In genomic region chr5:123095694-123096120, GRCh38 we compare ENCODE assay signal across 20 cellular contexts. TPM values are rescaled to one million over a fixed set of nuclear protein-coding genes. Genes with fewer than 3 reads are reported as not detected.
A peak's percentile ranks its signal among the peaks of the same experiment; 100 is the strongest.
DNase-seq lines count a peak whose midpoint lies in the region; ATAC-seq and TF ChIP-seq lines count a peak whose summit lies in the region.
"Had no signal": no experiment of that assay in that cellular context is flagged by ENCODE, and none has a peak within 500 bp of the region (broad histone marks: within the 10 kb centered on the region; RNA-seq: fewer than 3 reads in every experiment).

No MANE protein-coding gene starts in this region.

- H3K9me3 ChIP-seq in ES-I3 (ENCODE audit: control insufficient read depth, insufficient read depth, low read length) (no peaks in the 10 kb centered on the region), iPS-18c (ENCODE audit: control insufficient read depth, insufficient read depth, low read length) (peaks cover 2% of the 10 kb centered on the region), osteoblast (ENCODE audit: low read depth, low read length) (no peaks in the 10 kb centered on the region), OCI-LY7 (ENCODE audit: low read length) (no peaks in the 10 kb centered on the region)
- H3K9me3 ChIP-seq: HAP-1, prostate gland had no signal

- CTCF ChIA-PET in OCI-LY7 (lab: Charles Lee; ENCODE audit: unreplicated experiment), result no interaction called here
- CTCF ChIA-PET in GM10248 (lab: Yijun Ruan, JAX), result no interaction called here

- H3K4me3 ChIP-seq in iPS-18c (ENCODE audit: insufficient read depth, low read depth, low read length), result peak overlapping the region; percentile 47; the same call in 1 of the 2 replicates
- no peak overlapping the region for H3K4me3 ChIP-seq in osteoblast (ENCODE audit: insufficient read depth, low read length)
- no peak overlapping the region for H3K4me3 ChIP-seq in OCI-LY7 (ENCODE audit: low read depth, low read length, poor library complexity, severe bottlenecking)
- H3K4me3 ChIP-seq: HAP-1, prostate gland had no signal

- no peaks in the 10 kb centered on the region for H3K36me3 Mint-ChIP-seq in brain

- H3K4me2 ChIP-seq in osteoblast (ENCODE audit: insufficient read depth, low read length) (no peak overlapping the region), OCI-LY7 (ENCODE audit: low read length) (no peak overlapping the region)

- H4K20me1 ChIP-seq in osteoblast (ENCODE audit: insufficient read depth, low read length) (no peaks in the 10 kb centered on the region), OCI-LY7 (ENCODE audit: insufficient read depth, low read length) (no peaks in the 10 kb centered on the region)

- intact Hi-C loops in OCI-LY7 (cut with micrococcal nuclease; ENCODE audit: unreplicated experiment), result no loop called here

- H3K4me1 Mint-ChIP-seq in brain, result peaks cover 34% of the 10 kb centered on the region

- H3K27ac Mint-ChIP-seq in brain, result no peak overlapping the region
- H3K27ac Mint-ChIP-seq: activated CD4-positive, alpha-beta T cell treated with anti-CD3 and anti-CD28 coated beads for 36 hours; activated naive CD8-positive, alpha-beta T cell treated with anti-CD3 and anti-CD28 coated beads, Interleukin-2, amount 50 U/mL, for 24 hours; naive thymus-derived CD4-positive, alpha-beta T cell had no signal

- H3K4me3 Mint-ChIP-seq in brain, result peak overlapping the region in 3 of 5 experiments; percentile 44 to 66 (median 63)
- H3K4me3 Mint-ChIP-seq: activated CD4-positive, alpha-beta T cell treated with anti-CD3 and anti-CD28 coated beads for 36 hours; activated naive CD8-positive, alpha-beta T cell treated with anti-CD3 and anti-CD28 coated beads, Interleukin-2, amount 50 U/mL, for 24 hours had no signal

- DNase-seq in osteoblast (ENCODE audit: insufficient read length, low spot score, missing footprints), result peak; percentile 53
- no peak for DNase-seq in OCI-LY7 (ENCODE audit: low spot score)
- DNase-seq in substantia nigra (lab: John Stamatoyannopoulos, UW), result no peak
- no peak for DNase-seq in GM10248 (ENCODE audit: extremely low spot score)
- DNase-seq: activated CD4-positive, alpha-beta T cell treated with anti-CD3 and anti-CD28 coated beads for 36 hours; activated effector memory CD4-positive, alpha-beta T cell treated with Interleukin-2 at 50 U/mL for 16 hours; activated naive CD8-positive, alpha-beta T cell treated with anti-CD3 and anti-CD28 coated beads, Interleukin-2, amount 50 U/mL, for 24 hours; C1 segment of cervical spinal cord; naive thymus-derived CD4-positive, alpha-beta T cell; NCI-H2029; NCI-H446 treated with DMSO at 0.1 percent for 48 hours; stimulated activated CD4-positive, alpha-beta T cell treated with anti-CD3 and anti-CD28 coated beads, Interleukin-4, amount 100 ng/mL, for 24 hours had no signal

- H3K9me3 Mint-ChIP-seq in brain, result peaks cover 0 to 6% (median 2%) of the 10 kb centered on the region in 5 experiments
- H3K9me3 Mint-ChIP-seq: activated naive CD8-positive, alpha-beta T cell treated with anti-CD3 and anti-CD28 coated beads, Interleukin-2, amount 50 U/mL, for 24 hours had no signal

- ATAC-seq in HG03520 (IDR thresholded peaks at IDR 0.05; ENCODE audit: unreplicated experiment), result no peak
- ATAC-seq: activated CD4-positive, alpha-beta T cell treated with anti-CD3 and anti-CD28 coated beads for 36 hours; activated naive CD8-positive, alpha-beta T cell treated with anti-CD3 and anti-CD28 coated beads, Interleukin-2, amount 50 U/mL, for 24 hours; naive thymus-derived CD4-positive, alpha-beta T cell had no signal

- H3K27ac ChIP-seq in osteoblast (ENCODE audit: low read depth, low read length), result no peak overlapping the region
- no peak overlapping the region for H3K27ac ChIP-seq in OCI-LY7 (ENCODE audit: low read depth, low read length, poor library complexity, severe bottlenecking)
- no peak overlapping the region for H3K27ac ChIP-seq in substantia nigra (ENCODE audit: low read depth, low read length, poor library complexity, severe bottlenecking)
- H3K27ac ChIP-seq: prostate gland, RWPE1 had no signal

- H3K9ac ChIP-seq in ES-I3 (ENCODE audit: low read depth, low read length), result peak overlapping the region; percentile 61; the same call in 1 of the 2 replicates

- no TSS peak for BruUV-seq in OCI-LY7 (replicated peaks; lab: Mats Ljungman, UMichigan)

- H3K9me2 ChIP-seq in OCI-LY7 (ENCODE audit: insufficient read depth, low read length), result no peaks in the 10 kb centered on the region

- H3K27me3 ChIP-seq in osteoblast (ENCODE audit: insufficient read depth, low read length), result peaks cover 26% of the 10 kb centered on the region

- POLR2A ChIA-PET in OCI-LY7 (lab: Charles Lee), result no interaction called here
- POLR2A ChIA-PET in GM10248 (lab: Yijun Ruan, JAX), result no interaction called here

- H3K27me3 Mint-ChIP-seq in brain, result peaks cover 100% of the 10 kb centered on the region

- no peak overlapping the region for H2AFZ ChIP-seq in osteoblast (ENCODE audit: low read length)
- H2AFZ ChIP-seq in OCI-LY7 (ENCODE audit: low read length), result no peak overlapping the region

- H3K79me2 ChIP-seq in osteoblast (ENCODE audit: insufficient read depth, low read length) (no peaks in the 10 kb centered on the region), OCI-LY7 (ENCODE audit: insufficient read depth, low read depth, low read length) (no peaks in the 10 kb centered on the region)

- TF ChIP-seq CTCF in brain (conservative IDR thresholded peaks at IDR 0.05), result no peak
- no peak for TF ChIP-seq CTCF in osteoblast (IDR thresholded peaks at IDR 0.05; ENCODE audit: extremely low read depth, low read depth, low read length)
- TF ChIP-seq CTCF in OCI-LY7 (conservative IDR thresholded peaks at IDR 0.05; ENCODE audit: low read length), result no peak
- TF ChIP-seq CTCF in GM10248 (IDR thresholded peaks at IDR 0.05; ENCODE audit: control extremely low read depth, extremely low read depth, low read depth, missing control alignments), result no peak

- no peaks in the 10 kb centered on the region; the same call in 1 of the 2 replicates for H3K4me1 ChIP-seq in ES-I3 (ENCODE audit: insufficient read depth, low read length)
- peaks cover 4% of the 10 kb centered on the region for H3K4me1 ChIP-seq in osteoblast (ENCODE audit: insufficient read depth, low read length)
- H3K4me1 ChIP-seq in OCI-LY7 (ENCODE audit: insufficient read depth, low read length, poor library complexity, severe bottlenecking), result no peaks in the 10 kb centered on the region
- H3K4me1 ChIP-seq: prostate gland had no signal

- H3K36me3 ChIP-seq in ES-I3 (ENCODE audit: insufficient read depth, low read length) (no peaks in the 10 kb centered on the region), osteoblast (ENCODE audit: insufficient read depth, low read length) (no peaks in the 10 kb centered on the region), OCI-LY7 (ENCODE audit: insufficient read depth, low read length) (no peaks in the 10 kb centered on the region)
- H3K36me3 ChIP-seq: HAP-1, prostate gland had no signal

RNA-seq across cellular contexts. Expression of gene PRDM6, which starts 6.7 kb away (rescaled TPM):
- polyA plus RNA-seq in brain (ENCODE audit: insufficient read depth, low read depth, low replicate concordance), result 0.19 TPM
- total RNA-seq in osteoblast (1.8 and 2.7 TPM in 2 replicates), OCI-LY7 (2022) (not detected in 2 replicates)
- 0.13 TPM in 1 of 2 replicates, not detected in the other for total RNA-seq in OCI-LY7 (2014; rRNA removed; shearing (Covaris generic))
- total RNA-seq: A673; activated CD4-positive, alpha-beta T cell treated with anti-CD3 and anti-CD28 coated beads for 36 hours; naive thymus-derived CD4-positive, alpha-beta T cell had no signal
- polyA plus RNA-seq: naive thymus-derived CD4-positive, alpha-beta T cell had no signal

RNA-seq across cellular contexts. Expression of gene PPIC, which starts 59.2 kb away (rescaled TPM):
- 2.9 TPM for polyA plus RNA-seq in brain (ENCODE audit: insufficient read depth, low read depth, low replicate concordance)
- total RNA-seq in osteoblast (92.8 and 109 TPM in 2 replicates), OCI-LY7 (2022) (not detected in 2 replicates)
- not detected in 2 replicates for total RNA-seq in OCI-LY7 (2014; rRNA removed; shearing (Covaris generic))
- total RNA-seq: A673; activated CD4-positive, alpha-beta T cell treated with anti-CD3 and anti-CD28 coated beads for 36 hours; naive thymus-derived CD4-positive, alpha-beta T cell had no signal
- polyA plus RNA-seq: naive thymus-derived CD4-positive, alpha-beta T cell had no signal

Comparison
In these comparisons a context has a peak if more than half of its experiments do, and no peak if none do; other contexts are left out.
1. RNA of gene PPIC, which starts 59.2 kb away (total RNA-seq): 92.8 to 109 TPM in osteoblast; not detected in OCI-LY7; every median in the first group is over 10 times any median in the second.